2 cellular contexts compared by ENCODE assay signal in the genomic region with DNA sequence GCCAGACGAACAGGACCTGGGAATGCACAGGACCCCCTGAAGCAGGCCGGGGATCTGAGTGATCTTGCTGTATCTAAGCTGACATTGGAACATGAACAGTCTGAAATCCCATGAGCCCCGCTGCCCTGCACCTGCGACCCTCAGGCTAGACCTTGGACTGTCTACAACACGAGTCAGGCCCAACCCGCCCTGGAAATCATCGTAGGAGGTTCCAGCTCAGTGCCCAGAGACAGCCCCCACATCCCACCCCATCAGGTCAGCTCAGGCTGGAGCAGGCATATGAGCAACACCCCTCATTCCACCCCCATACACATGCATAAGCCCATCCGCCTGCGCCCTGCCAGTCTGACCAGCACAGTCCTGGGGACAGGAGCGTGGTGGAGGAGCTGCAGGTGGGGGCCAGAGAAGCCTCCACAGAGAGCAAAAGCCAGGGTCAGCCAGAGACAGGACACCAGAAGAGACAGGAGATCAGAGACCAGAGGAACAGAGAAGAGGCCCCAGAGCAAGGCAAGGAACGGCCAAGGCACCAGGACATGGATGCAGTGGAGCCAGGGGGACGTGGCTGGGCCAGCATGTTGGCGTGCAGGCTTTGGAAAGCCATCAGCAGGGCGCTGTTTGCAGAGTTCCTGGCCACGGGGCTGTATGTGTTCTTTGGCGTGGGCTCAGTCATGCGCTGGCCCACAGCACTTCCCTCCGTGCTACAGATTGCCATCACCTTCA.
TF ChIP-seq lines count a peak whose summit lies in the region.

A gene with protein sequence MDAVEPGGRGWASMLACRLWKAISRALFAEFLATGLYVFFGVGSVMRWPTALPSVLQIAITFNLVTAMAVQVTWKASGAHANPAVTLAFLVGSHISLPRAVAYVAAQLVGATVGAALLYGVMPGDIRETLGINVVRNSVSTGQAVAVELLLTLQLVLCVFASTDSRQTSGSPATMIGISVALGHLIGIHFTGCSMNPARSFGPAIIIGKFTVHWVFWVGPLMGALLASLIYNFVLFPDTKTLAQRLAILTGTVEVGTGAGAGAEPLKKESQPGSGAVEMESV (plus strand): TSS at position 307 of the 720 bp plus-strand sequence. CDS start 227 bp downstream, at position 534.

TF ChIP-seq in SK-N-SH, 30 proteins besides CTCF, POLR2A, EP300 and RAD21:
- TF ChIP-seq SIN3A (IDR thresholded peaks at IDR 0.05; ENCODE audit: borderline replicate concordance, low read depth, low read length) (no peak), JUND (IDR thresholded peaks at IDR 0.05) (no peak), SMC3 (IDR thresholded peaks at IDR 0.05; ENCODE audit: low read depth, low read length) (no peak), RFX5 (IDR thresholded peaks at IDR 0.05; ENCODE audit: low read length) (no peak), NFIC (IDR thresholded peaks at IDR 0.05; ENCODE audit: borderline replicate concordance) (no peak), FOXM1 (IDR thresholded peaks at IDR 0.05; ENCODE audit: low read depth) (no peak), TAF1 (IDR thresholded peaks at IDR 0.05; ENCODE audit: borderline replicate concordance, low read depth, low read length) (no peak), RXRA (IDR thresholded peaks at IDR 0.05; ENCODE audit: borderline replicate concordance, low read depth) (no peak), FOSL2 (IDR thresholded peaks at IDR 0.05; ENCODE audit: borderline replicate concordance, low read depth) (no peak), TEAD4 (IDR thresholded peaks at IDR 0.05; ENCODE audit: borderline replicate concordance, insufficient read depth) (no peak), TCF12 (IDR thresholded peaks at IDR 0.05) (no peak), FOXJ3 (CRISPR knock-in tag; IDR thresholded peaks at IDR 0.05) (no peak), POLR2AphosphoS5 (IDR thresholded peaks at IDR 0.05; ENCODE audit: low read depth, low read length) (no peak), MXI1 (IDR thresholded peaks at IDR 0.05; ENCODE audit: low read depth, low read length) (no peak)
- TF ChIP-seq, protein P1, sequence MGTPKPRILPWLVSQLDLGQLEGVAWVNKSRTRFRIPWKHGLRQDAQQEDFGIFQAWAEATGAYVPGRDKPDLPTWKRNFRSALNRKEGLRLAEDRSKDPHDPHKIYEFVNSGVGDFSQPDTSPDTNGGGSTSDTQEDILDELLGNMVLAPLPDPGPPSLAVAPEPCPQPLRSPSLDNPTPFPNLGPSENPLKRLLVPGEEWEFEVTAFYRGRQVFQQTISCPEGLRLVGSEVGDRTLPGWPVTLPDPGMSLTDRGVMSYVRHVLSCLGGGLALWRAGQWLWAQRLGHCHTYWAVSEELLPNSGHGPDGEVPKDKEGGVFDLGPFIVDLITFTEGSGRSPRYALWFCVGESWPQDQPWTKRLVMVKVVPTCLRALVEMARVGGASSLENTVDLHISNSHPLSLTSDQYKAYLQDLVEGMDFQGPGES (IDR thresholded peaks at IDR 0.05; ENCODE audit: low read depth, low read length), result no peak
- TF ChIP-seq, protein P2, sequence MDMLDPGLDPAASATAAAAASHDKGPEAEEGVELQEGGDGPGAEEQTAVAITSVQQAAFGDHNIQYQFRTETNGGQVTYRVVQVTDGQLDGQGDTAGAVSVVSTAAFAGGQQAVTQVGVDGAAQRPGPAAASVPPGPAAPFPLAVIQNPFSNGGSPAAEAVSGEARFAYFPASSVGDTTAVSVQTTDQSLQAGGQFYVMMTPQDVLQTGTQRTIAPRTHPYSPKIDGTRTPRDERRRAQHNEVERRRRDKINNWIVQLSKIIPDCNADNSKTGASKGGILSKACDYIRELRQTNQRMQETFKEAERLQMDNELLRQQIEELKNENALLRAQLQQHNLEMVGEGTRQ (IDR thresholded peaks at IDR 0.05; ENCODE audit: borderline replicate concordance, low read depth, low read length), result no peak
- TF ChIP-seq, protein P3, sequence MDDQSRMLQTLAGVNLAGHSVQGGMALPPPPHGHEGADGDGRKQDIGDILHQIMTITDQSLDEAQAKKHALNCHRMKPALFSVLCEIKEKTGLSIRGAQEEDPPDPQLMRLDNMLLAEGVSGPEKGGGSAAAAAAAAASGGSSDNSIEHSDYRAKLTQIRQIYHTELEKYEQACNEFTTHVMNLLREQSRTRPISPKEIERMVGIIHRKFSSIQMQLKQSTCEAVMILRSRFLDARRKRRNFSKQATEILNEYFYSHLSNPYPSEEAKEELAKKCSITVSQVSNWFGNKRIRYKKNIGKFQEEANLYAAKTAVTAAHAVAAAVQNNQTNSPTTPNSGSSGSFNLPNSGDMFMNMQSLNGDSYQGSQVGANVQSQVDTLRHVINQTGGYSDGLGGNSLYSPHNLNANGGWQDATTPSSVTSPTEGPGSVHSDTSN (IDR thresholded peaks at IDR 0.05), result no peak
- TF ChIP-seq, protein P4, sequence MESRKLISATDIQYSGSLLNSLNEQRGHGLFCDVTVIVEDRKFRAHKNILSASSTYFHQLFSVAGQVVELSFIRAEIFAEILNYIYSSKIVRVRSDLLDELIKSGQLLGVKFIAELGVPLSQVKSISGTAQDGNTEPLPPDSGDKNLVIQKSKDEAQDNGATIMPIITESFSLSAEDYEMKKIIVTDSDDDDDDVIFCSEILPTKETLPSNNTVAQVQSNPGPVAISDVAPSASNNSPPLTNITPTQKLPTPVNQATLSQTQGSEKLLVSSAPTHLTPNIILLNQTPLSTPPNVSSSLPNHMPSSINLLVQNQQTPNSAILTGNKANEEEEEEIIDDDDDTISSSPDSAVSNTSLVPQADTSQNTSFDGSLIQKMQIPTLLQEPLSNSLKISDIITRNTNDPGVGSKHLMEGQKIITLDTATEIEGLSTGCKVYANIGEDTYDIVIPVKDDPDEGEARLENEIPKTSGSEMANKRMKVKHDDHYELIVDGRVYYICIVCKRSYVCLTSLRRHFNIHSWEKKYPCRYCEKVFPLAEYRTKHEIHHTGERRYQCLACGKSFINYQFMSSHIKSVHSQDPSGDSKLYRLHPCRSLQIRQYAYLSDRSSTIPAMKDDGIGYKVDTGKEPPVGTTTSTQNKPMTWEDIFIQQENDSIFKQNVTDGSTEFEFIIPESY (IDR thresholded peaks at IDR 0.05; ENCODE audit: borderline replicate concordance, low read depth), result no peak
TF ChIP-seq in SK-N-SH: peak in this region for 0.

TF ChIP-seq in SK-N-SH treated with all-trans-retinoic acid at 6 μM for 48 hours, 23 proteins besides CTCF, POLR2A, EP300 and RAD21:
- TF ChIP-seq TCF4 (CRISPR knock-in tag; IDR thresholded peaks at IDR 0.05; ENCODE audit: borderline replicate concordance), result no peak
- TF ChIP-seq ISL1 (CRISPR knock-in tag; IDR thresholded peaks at IDR 0.05), result no peak
- TF ChIP-seq OSR1 (CRISPR knock-in tag; IDR thresholded peaks at IDR 0.05), result no peak
- TF ChIP-seq ZFP30 (CRISPR knock-in tag; IDR thresholded peaks at IDR 0.05), result no peak
- TF ChIP-seq CSDC2 (CRISPR knock-in tag; IDR thresholded peaks at IDR 0.05), result no peak
- TF ChIP-seq ZNF70 (CRISPR knock-in tag; IDR thresholded peaks at IDR 0.05), result no peak
- TF ChIP-seq ZNF8 (CRISPR knock-in tag; IDR thresholded peaks at IDR 0.05), result no peak
- no peak for TF ChIP-seq ZFP3 (CRISPR knock-in tag; IDR thresholded peaks at IDR 0.05)
- no peak for TF ChIP-seq ESRRG (CRISPR knock-in tag; IDR thresholded peaks at IDR 0.05)
- TF ChIP-seq, protein P5, sequence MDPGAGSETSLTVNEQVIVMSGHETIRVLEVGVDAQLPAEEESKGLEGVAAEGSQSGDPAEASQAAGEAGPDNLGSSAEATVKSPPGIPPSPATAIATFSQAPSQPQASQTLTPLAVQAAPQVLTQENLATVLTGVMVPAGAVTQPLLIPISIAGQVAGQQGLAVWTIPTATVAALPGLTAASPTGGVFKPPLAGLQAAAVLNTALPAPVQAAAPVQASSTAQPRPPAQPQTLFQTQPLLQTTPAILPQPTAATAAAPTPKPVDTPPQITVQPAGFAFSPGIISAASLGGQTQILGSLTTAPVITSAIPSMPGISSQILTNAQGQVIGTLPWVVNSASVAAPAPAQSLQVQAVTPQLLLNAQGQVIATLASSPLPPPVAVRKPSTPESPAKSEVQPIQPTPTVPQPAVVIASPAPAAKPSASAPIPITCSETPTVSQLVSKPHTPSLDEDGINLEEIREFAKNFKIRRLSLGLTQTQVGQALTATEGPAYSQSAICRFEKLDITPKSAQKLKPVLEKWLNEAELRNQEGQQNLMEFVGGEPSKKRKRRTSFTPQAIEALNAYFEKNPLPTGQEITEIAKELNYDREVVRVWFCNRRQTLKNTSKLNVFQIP (CRISPR knock-in tag; IDR thresholded peaks at IDR 0.05; ENCODE audit: borderline replicate concordance, low read depth), result no peak
- TF ChIP-seq RARB (CRISPR knock-in tag; IDR thresholded peaks at IDR 0.05), result no peak
- TF ChIP-seq PPARA (CRISPR knock-in tag; IDR thresholded peaks at IDR 0.05; ENCODE audit: borderline replicate concordance), result no peak
- no peak for TF ChIP-seq ARNTL (CRISPR knock-in tag; IDR thresholded peaks at IDR 0.05; ENCODE audit: borderline replicate concordance, low read depth)
- no peak for TF ChIP-seq TOX (CRISPR knock-in tag; IDR thresholded peaks at IDR 0.05; ENCODE audit: borderline replicate concordance)
- no peak for TF ChIP-seq SNAI2 (CRISPR knock-in tag; IDR thresholded peaks at IDR 0.05)
- TF ChIP-seq, protein P6, sequence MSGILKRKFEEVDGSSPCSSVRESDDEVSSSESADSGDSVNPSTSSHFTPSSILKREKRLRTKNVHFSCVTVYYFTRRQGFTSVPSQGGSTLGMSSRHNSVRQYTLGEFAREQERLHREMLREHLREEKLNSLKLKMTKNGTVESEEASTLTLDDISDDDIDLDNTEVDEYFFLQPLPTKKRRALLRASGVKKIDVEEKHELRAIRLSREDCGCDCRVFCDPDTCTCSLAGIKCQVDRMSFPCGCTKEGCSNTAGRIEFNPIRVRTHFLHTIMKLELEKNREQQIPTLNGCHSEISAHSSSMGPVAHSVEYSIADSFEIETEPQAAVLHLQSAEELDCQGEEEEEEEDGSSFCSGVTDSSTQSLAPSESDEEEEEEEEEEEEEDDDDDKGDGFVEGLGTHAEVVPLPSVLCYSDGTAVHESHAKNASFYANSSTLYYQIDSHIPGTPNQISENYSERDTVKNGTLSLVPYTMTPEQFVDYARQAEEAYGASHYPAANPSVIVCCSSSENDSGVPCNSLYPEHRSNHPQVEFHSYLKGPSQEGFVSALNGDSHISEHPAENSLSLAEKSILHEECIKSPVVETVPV (CRISPR knock-in tag; IDR thresholded peaks at IDR 0.05), result no peak
- no peak for TF ChIP-seq GLIS3 (CRISPR knock-in tag; IDR thresholded peaks at IDR 0.05)
- TF ChIP-seq ZNF565 (CRISPR knock-in tag; conservative IDR thresholded peaks at IDR 0.05; ENCODE audit: low read depth), result no peak
- TF ChIP-seq, protein P7, sequence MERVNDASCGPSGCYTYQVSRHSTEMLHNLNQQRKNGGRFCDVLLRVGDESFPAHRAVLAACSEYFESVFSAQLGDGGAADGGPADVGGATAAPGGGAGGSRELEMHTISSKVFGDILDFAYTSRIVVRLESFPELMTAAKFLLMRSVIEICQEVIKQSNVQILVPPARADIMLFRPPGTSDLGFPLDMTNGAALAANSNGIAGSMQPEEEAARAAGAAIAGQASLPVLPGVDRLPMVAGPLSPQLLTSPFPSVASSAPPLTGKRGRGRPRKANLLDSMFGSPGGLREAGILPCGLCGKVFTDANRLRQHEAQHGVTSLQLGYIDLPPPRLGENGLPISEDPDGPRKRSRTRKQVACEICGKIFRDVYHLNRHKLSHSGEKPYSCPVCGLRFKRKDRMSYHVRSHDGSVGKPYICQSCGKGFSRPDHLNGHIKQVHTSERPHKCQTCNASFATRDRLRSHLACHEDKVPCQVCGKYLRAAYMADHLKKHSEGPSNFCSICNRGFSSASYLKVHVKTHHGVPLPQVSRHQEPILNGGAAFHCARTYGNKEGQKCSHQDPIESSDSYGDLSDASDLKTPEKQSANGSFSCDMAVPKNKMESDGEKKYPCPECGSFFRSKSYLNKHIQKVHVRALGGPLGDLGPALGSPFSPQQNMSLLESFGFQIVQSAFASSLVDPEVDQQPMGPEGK (CRISPR knock-in tag; IDR thresholded peaks at IDR 0.05; ENCODE audit: borderline replicate concordance), result no peak
- no peak for TF ChIP-seq BACH2 (CRISPR knock-in tag; IDR thresholded peaks at IDR 0.05; ENCODE audit: borderline replicate concordance)
